Comparison of ENCODE assay signal across 10 cellular contexts in genomic region chr15:89419370-89419984, GRCh38.
A peak's percentile ranks its signal among the peaks of the same experiment; 100 is the strongest.
DNase-seq lines count a peak whose midpoint lies in the region; ATAC-seq and TF ChIP-seq lines count a peak whose summit lies in the region.
"Had no signal": no experiment of that assay in that cellular context is flagged by ENCODE, and none has a peak within 500 bp of the region (broad histone marks: within the 10 kb centered on the region; RNA-seq: fewer than 3 reads in every experiment).

No MANE protein-coding gene starts in this region.

- ATAC-seq in GM18511 (IDR thresholded peaks at IDR 0.05; ENCODE audit: unreplicated experiment) (no peak), HG03469 (IDR thresholded peaks at IDR 0.05; ENCODE audit: unreplicated experiment) (no peak)

- no peaks in the 10 kb centered on the region for H3K36me3 ChIP-seq in ovary
- H3K36me3 ChIP-seq in tibial nerve: no peaks in the 10 kb centered on the region
- no peaks in the 10 kb centered on the region for H3K36me3 ChIP-seq in sigmoid colon
- H3K36me3 ChIP-seq: SJSA1 had no signal

- no peak for TF ChIP-seq POLR2A in ovary (IDR thresholded peaks at IDR 0.05)
- TF ChIP-seq POLR2A in tibial nerve (IDR thresholded peaks at IDR 0.05): no peak
- TF ChIP-seq POLR2A in sigmoid colon (IDR thresholded peaks at IDR 0.05): no peak

- no peak for TF ChIP-seq CTCF in epithelial cell of esophagus (IDR thresholded peaks at IDR 0.05; ENCODE audit: insufficient read depth, low read depth, low read length, missing control alignments)
- no peak for TF ChIP-seq CTCF in ovary (IDR thresholded peaks at IDR 0.05)
- no peak for TF ChIP-seq CTCF in tibial nerve (IDR thresholded peaks at IDR 0.05)
- no peak for TF ChIP-seq CTCF in sigmoid colon (IDR thresholded peaks at IDR 0.05)

- TF ChIP-seq EP300 in ovary (IDR thresholded peaks at IDR 0.05): no peak
- no peak for TF ChIP-seq EP300 in tibial nerve (IDR thresholded peaks at IDR 0.05)
- TF ChIP-seq EP300 in sigmoid colon (IDR thresholded peaks at IDR 0.05): no peak

- in situ Hi-C loops in SK-MEL-5 (cut with HindIII; ENCODE audit: low pct_unique_long_range_greater_than_20kb, low sequenced_read_pairs): no loop called here

- 13 to 18% (median 14%) methylated on average over 17 of the region's 17 CpGs for WGBS in ovary, 3 donors
- WGBS in tibial nerve, 2 donors: 19% methylated on average over 13 to 17 of the region's 17 CpGs
- WGBS in sigmoid colon, 2 donors: 21 to 24% methylated on average over 17 of the region's 17 CpGs

- CTCF ChIA-PET in HEK293T (lab: Yijun Ruan, JAX): interaction anchor here (0.6 to 7.5 kb wide), 5 partner anchors 9 to 61 kb away, joined by 3 to 80 read pairs (median 3); no protein-coding TSS in a partner anchor

- H3K4me3 ChIP-seq in epithelial cell of esophagus (ENCODE audit: low read length) (no peak overlapping the region), ovary (no peak overlapping the region), tibial nerve (no peak overlapping the region), sigmoid colon (no peak overlapping the region)
- H3K4me3 ChIP-seq: SJSA1 had no signal

- DNase-seq in HEK293T (ENCODE audit: extremely low spot score) (peak; percentile 71), SK-MEL-5 (ENCODE audit: low read depth, low spot score) (peak; percentile 55), epithelial cell of esophagus (ENCODE audit: low read depth) (peak; percentile 61), ovary (peak in 3 of 5 donors; percentile 30 to 66 (median 55)), tibial nerve (ENCODE audit: low spot score in 2 of 2) (no peak), sigmoid colon (no peak)
- DNase-seq: effector memory CD4-positive, alpha-beta T cell had no signal

- POLR2A ChIA-PET in HEK293T (lab: Yijun Ruan, JAX): interaction anchor here (1.0 to 1.4 kb wide), 3 partner anchors 9 to 20 kb away, joined by 3 to 6 read pairs (median 4); no protein-coding TSS in a partner anchor

- H3K4me1 ChIP-seq in ovary (ENCODE audit: insufficient read depth) (no peaks in the 10 kb centered on the region), tibial nerve (peaks cover 0 to 8% (median 0%) of the 10 kb centered on the region in 4 donors), sigmoid colon (peaks cover 0 to 6% (median 0%) of the 10 kb centered on the region in 4 donors)
- H3K4me1 ChIP-seq: SJSA1 had no signal

- no peaks in the 10 kb centered on the region for H3K27me3 ChIP-seq in ovary
- peaks cover 0 to 93% of the 10 kb centered on the region in 2 donors for H3K27me3 ChIP-seq in tibial nerve
- peaks cover 13 to 82% (median 40%) of the 10 kb centered on the region in 3 donors for H3K27me3 ChIP-seq in sigmoid colon
- H3K27me3 ChIP-seq: SJSA1 had no signal

- H3K9me3 ChIP-seq in ovary (no peaks in the 10 kb centered on the region), tibial nerve (no peaks in the 10 kb centered on the region), sigmoid colon (no peaks in the 10 kb centered on the region)
- H3K9me3 ChIP-seq: SJSA1 had no signal

- H3K27ac ChIP-seq in ovary (no peak overlapping the region), tibial nerve (no peak overlapping the region), sigmoid colon (no peak overlapping the region)
- H3K27ac ChIP-seq: SJSA1 had no signal

- intact Hi-C loops in ovary (cut with DNase I) (loop anchor here in 1 of 4 donors (5.0 kb wide), 1 partner anchor 47 kb away; no protein-coding TSS in a partner anchor), sigmoid colon (cut with DNase I) (no loop called here)

TF ChIP-seq in HEK293T, 16 proteins besides CTCF, POLR2A, EP300 and RAD21:
- no peak for TF ChIP-seq CTBP1 (IDR thresholded peaks at IDR 0.05; ENCODE audit: borderline replicate concordance)
- TF ChIP-seq LEF1 (IDR thresholded peaks at IDR 0.05; ENCODE audit: borderline replicate concordance): no peak
- no peak for TF ChIP-seq BHLHE40 (IDR thresholded peaks at IDR 0.05; ENCODE audit: borderline replicate concordance)

Comparison
In these comparisons a context has a peak if more than half of its experiments do, and no peak if none do; other contexts are left out.
1. DNase-seq: peak in HEK293T (single experiment), SK-MEL-5 (single experiment), epithelial cell of esophagus (single experiment) and ovary (3 of 5); none in tibial nerve (0 of 2) and sigmoid colon (single experiment).